ENCODE assay signal across 18 cellular contexts in the genomic region with DNA sequence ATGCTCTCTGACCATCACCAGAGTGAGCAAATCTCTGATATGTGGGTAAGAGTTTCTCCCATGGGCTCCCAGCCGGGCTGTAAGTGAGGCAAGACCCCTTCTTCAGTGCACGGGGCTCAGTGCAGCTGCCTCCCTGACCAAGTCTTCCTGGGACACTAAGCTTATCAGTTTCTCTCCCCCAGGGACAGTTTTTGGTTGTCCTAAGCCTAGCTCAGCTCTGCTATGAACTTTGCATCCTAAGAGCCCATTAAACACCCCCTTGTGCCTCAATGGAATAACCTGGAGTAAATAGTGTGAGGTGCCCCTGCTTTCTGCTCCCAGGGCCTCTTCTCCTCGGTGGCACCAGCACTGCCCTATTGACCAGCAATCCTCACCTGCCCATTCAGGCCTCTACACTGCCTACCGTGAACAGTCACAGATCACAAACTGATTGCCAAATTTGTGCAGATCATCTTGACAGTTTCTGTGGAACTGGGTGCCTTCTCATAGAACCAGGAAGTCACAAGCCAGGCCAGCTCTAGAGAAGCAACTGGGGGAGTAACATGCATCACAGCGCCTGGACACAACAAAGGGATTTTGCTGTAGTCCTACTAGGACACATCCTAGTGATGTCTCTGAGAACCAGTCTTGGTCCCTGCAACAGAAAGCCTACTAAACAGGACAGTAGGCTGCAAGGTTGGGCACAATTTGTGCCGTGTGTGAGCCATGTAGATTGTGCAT. TPM values are rescaled to one million over a fixed set of nuclear protein-coding genes. Genes with fewer than 3 reads are reported as not detected.
DNase-seq lines count a peak whose midpoint lies in the region; ATAC-seq and TF ChIP-seq lines count a peak whose summit lies in the region.
"Had no signal": no experiment of that assay in that cellular context is flagged by ENCODE, and none has a peak within 500 bp of the region (broad histone marks: within the 10 kb centered on the region; RNA-seq: fewer than 3 reads in every experiment).

No MANE protein-coding gene starts in this region.

- H3K4me1 ChIP-seq in Karpas-422 (ENCODE audit: low read length) (peaks cover 100% of the 10 kb centered on the region), endodermal cell (ENCODE audit: control insufficient read depth, insufficient read depth, low read length) (no peaks in the 10 kb centered on the region)
- H3K4me1 ChIP-seq: A549 had no signal

- intact Hi-C loops in activated CD8-positive, alpha-beta T cell treated with anti-CD3 and anti-CD28 coated beads for 36 hours (cut with micrococcal nuclease), result loop anchor here (5.0 kb wide), 1 partner anchor 56 kb away; no protein-coding TSS in a partner anchor

- POLR2A ChIA-PET in activated CD8-positive, alpha-beta T cell treated with anti-CD3 and anti-CD28 coated beads, Interleukin-2, amount 10 ng/mL, durations not matched to agents 7 days and 5 days (lab: Charles Lee), result no interaction called here
- POLR2A ChIA-PET in activated CD8-positive, alpha-beta T cell treated with anti-CD3 and anti-CD28 coated beads for 36 hours (lab: Charles Lee), result no interaction called here

- no peak for TF ChIP-seq CTCF in activated CD8-positive, alpha-beta T cell treated with anti-CD3 and anti-CD28 coated beads for 36 hours (IDR thresholded peaks at IDR 0.05)
- no peak for TF ChIP-seq CTCF in endodermal cell (conservative IDR thresholded peaks at IDR 0.05)

- H3K36me3 ChIP-seq in Karpas-422 (ENCODE audit: insufficient read depth, low read length), result no peaks in the 10 kb centered on the region
- no peaks in the 10 kb centered on the region for H3K36me3 ChIP-seq in endodermal cell (ENCODE audit: control insufficient read depth, insufficient read depth, low read length)

- peak; percentile 19 for DNase-seq in activated CD8-positive, alpha-beta T cell treated with anti-CD3 and anti-CD28 coated beads, Interleukin-2, amount 10 ng/mL, durations not matched to agents 7 days and 5 days
- no peak for DNase-seq in activated CD8-positive, alpha-beta T cell treated with anti-CD3 and anti-CD28 coated beads for 36 hours
- DNase-seq in Karpas-422, result peak; percentile 68
- DNase-seq in endodermal cell, result peak; percentile 29
- no peak for DNase-seq in anterior cingulate cortex (lab: John Stamatoyannopoulos, UW)
- no peak for DNase-seq in NCI-H1048 (lab: John Stamatoyannopoulos, UW)
- DNase-seq in NCI-H2171 treated with DMSO at 0.1 percent for 48 hours (lab: John Stamatoyannopoulos, UW), result no peak
- DNase-seq: CD8-positive, alpha-beta T cell; DMS79 treated with DMSO at 0.1 percent for 48 hours; HCEC 1CT; IMR-90; NCI-H1092; NCI-H146; NCI-H2081 treated with DMSO at 0.1 percent for 48 hours; NCI-H524 had no signal

- H3K4me3 Mint-ChIP-seq in activated CD8-positive, alpha-beta T cell treated with anti-CD3 and anti-CD28 coated beads, Interleukin-2, amount 10 ng/mL, durations not matched to agents 7 days and 5 days, result no peak overlapping the region
- H3K4me3 Mint-ChIP-seq in activated CD8-positive, alpha-beta T cell treated with anti-CD3 and anti-CD28 coated beads for 36 hours, result no peak overlapping the region
- H3K4me3 Mint-ChIP-seq in endodermal cell, result no peak overlapping the region
- H3K4me3 Mint-ChIP-seq: CD8-positive, alpha-beta T cell had no signal

- no peak overlapping the region for H3K27ac Mint-ChIP-seq in activated CD8-positive, alpha-beta T cell treated with anti-CD3 and anti-CD28 coated beads, Interleukin-2, amount 10 ng/mL, durations not matched to agents 7 days and 5 days
- no peak overlapping the region for H3K27ac Mint-ChIP-seq in activated CD8-positive, alpha-beta T cell treated with anti-CD3 and anti-CD28 coated beads for 36 hours
- no peak overlapping the region for H3K27ac Mint-ChIP-seq in endodermal cell
- H3K27ac Mint-ChIP-seq: CD8-positive, alpha-beta T cell had no signal

- no peaks in the 10 kb centered on the region for H3K9me3 Mint-ChIP-seq in activated CD8-positive, alpha-beta T cell treated with anti-CD3 and anti-CD28 coated beads, Interleukin-2, amount 10 ng/mL, durations not matched to agents 7 days and 5 days (ENCODE audit: insufficient read depth)
- no peaks in the 10 kb centered on the region for H3K9me3 Mint-ChIP-seq in activated CD8-positive, alpha-beta T cell treated with anti-CD3 and anti-CD28 coated beads for 36 hours
- H3K9me3 Mint-ChIP-seq in endodermal cell, result no peaks in the 10 kb centered on the region
- H3K9me3 Mint-ChIP-seq: CD8-positive, alpha-beta T cell had no signal

- peak overlapping the region; percentile 61 for H3K4me2 ChIP-seq in Karpas-422 (ENCODE audit: low read depth, low read length, poor library complexity, severe bottlenecking)
- H3K4me2 ChIP-seq: A549 had no signal

- H3K4me3 ChIP-seq in Karpas-422 (ENCODE audit: low read length), result peak overlapping the region; percentile 47; the same call in 1 of the 2 replicates
- no peak overlapping the region for H3K4me3 ChIP-seq in endodermal cell (ENCODE audit: low read length)
- H3K4me3 ChIP-seq: A549 had no signal

- no peaks in the 10 kb centered on the region for H3K9me3 ChIP-seq in Karpas-422 (ENCODE audit: low read length)
- H3K9me3 ChIP-seq in endodermal cell (ENCODE audit: control insufficient read depth, low read length), result no peaks in the 10 kb centered on the region
- H3K9me3 ChIP-seq: A549 had no signal

- CTCF ChIA-PET in activated CD8-positive, alpha-beta T cell treated with anti-CD3 and anti-CD28 coated beads, Interleukin-2, amount 10 ng/mL, durations not matched to agents 7 days and 5 days (lab: Charles Lee), result interaction anchor here (0.7 to 1.2 kb wide), 3 partner anchors 16 to 115 kb away, joined by 3 to 4 read pairs (median 3); no protein-coding TSS in a partner anchor
- CTCF ChIA-PET in activated CD8-positive, alpha-beta T cell treated with anti-CD3 and anti-CD28 coated beads for 36 hours (lab: Charles Lee), result interaction anchor here (1.0 kb wide), 1 partner anchor 15 kb away, joined by 4 read pairs; no protein-coding TSS in a partner anchor

- no peak for ATAC-seq in activated CD8-positive, alpha-beta T cell treated with anti-CD3 and anti-CD28 coated beads, Interleukin-2, amount 10 ng/mL, durations not matched to agents 7 days and 5 days
- ATAC-seq in activated CD8-positive, alpha-beta T cell treated with anti-CD3 and anti-CD28 coated beads for 36 hours, result no peak
- ATAC-seq: A549; CD8-positive, alpha-beta T cell; Panc1 had no signal

- H3K9ac ChIP-seq in Karpas-422 (ENCODE audit: low read length) (peak overlapping the region; percentile 80), endodermal cell (ENCODE audit: extremely low read depth, low read length, poor library complexity, severe bottlenecking) (no peak overlapping the region)

- H3K27me3 Mint-ChIP-seq in activated CD8-positive, alpha-beta T cell treated with anti-CD3 and anti-CD28 coated beads, Interleukin-2, amount 10 ng/mL, durations not matched to agents 7 days and 5 days (ENCODE audit: low read depth), result peaks cover 39% of the 10 kb centered on the region
- no peaks in the 10 kb centered on the region for H3K27me3 Mint-ChIP-seq in activated CD8-positive, alpha-beta T cell treated with anti-CD3 and anti-CD28 coated beads for 36 hours
- peaks cover 90% of the 10 kb centered on the region for H3K27me3 Mint-ChIP-seq in endodermal cell (ENCODE audit: insufficient read depth)

- 85 to 91% methylated on average over 5 to 6 of the region's 6 CpGs for WGBS in endodermal cell (ENCODE audit: insufficient coverage in 1 of 2, insufficient read length in 1 of 2), 2 experiments

- H3K36me3 Mint-ChIP-seq in activated CD8-positive, alpha-beta T cell treated with anti-CD3 and anti-CD28 coated beads, Interleukin-2, amount 10 ng/mL, durations not matched to agents 7 days and 5 days (ENCODE audit: low read depth), result no peaks in the 10 kb centered on the region
- H3K36me3 Mint-ChIP-seq in activated CD8-positive, alpha-beta T cell treated with anti-CD3 and anti-CD28 coated beads for 36 hours (ENCODE audit: low read depth), result no peaks in the 10 kb centered on the region
- no peaks in the 10 kb centered on the region for H3K36me3 Mint-ChIP-seq in endodermal cell (ENCODE audit: low read depth)
- H3K36me3 Mint-ChIP-seq: CD8-positive, alpha-beta T cell had no signal

- peak overlapping the region; percentile 99 for H3K27ac ChIP-seq in Karpas-422 (ENCODE audit: low read length)
- H3K27ac ChIP-seq in endodermal cell (ENCODE audit: low read depth, low read length), result no peak overlapping the region
- H3K27ac ChIP-seq: A549 had no signal

- H3K79me2 ChIP-seq in Karpas-422 (ENCODE audit: low read length), result no peaks in the 10 kb centered on the region

- H3K9me2 ChIP-seq in Karpas-422 (replicated peaks; ENCODE audit: insufficient read depth, low read length), result no peaks in the 10 kb centered on the region

- peaks cover 32% of the 10 kb centered on the region for H3K4me1 Mint-ChIP-seq in activated CD8-positive, alpha-beta T cell treated with anti-CD3 and anti-CD28 coated beads, Interleukin-2, amount 10 ng/mL, durations not matched to agents 7 days and 5 days (ENCODE audit: low read depth)
- H3K4me1 Mint-ChIP-seq in activated CD8-positive, alpha-beta T cell treated with anti-CD3 and anti-CD28 coated beads for 36 hours (ENCODE audit: low read depth), result peaks cover 40% of the 10 kb centered on the region
- H3K4me1 Mint-ChIP-seq in endodermal cell, result no peaks in the 10 kb centered on the region

- H3K27me3 ChIP-seq in Karpas-422 (ENCODE audit: low read length), result no peaks in the 10 kb centered on the region
- peaks cover 48% of the 10 kb centered on the region for H3K27me3 ChIP-seq in endodermal cell (ENCODE audit: control insufficient read depth, insufficient read depth, low read length, poor library complexity, severe bottlenecking)

- no peaks in the 10 kb centered on the region for H4K20me1 ChIP-seq in Karpas-422 (ENCODE audit: insufficient read depth, low read depth, low read length)

- H2AFZ ChIP-seq in Karpas-422 (ENCODE audit: low read length), result no peak overlapping the region

RNA-seq across cellular contexts. Expression of a gene that starts 19.5 kb away (rescaled TPM):
- not detected for total RNA-seq in activated CD8-positive, alpha-beta T cell treated with anti-CD3 and anti-CD28 coated beads, Interleukin-2, amount 10 ng/mL, durations not matched to agents 7 days and 5 days
- not detected for total RNA-seq in activated CD8-positive, alpha-beta T cell treated with anti-CD3 and anti-CD28 coated beads for 36 hours
- 1.1 and 8.3 TPM in 2 replicates for total RNA-seq in Karpas-422 (2014; rRNA removed; shearing (Covaris generic); ENCODE audit: low replicate concordance)
- total RNA-seq in endodermal cell, result not detected
- not detected for polyA plus RNA-seq in endodermal cell (2013, experiment 1 of 2)
- not detected for polyA plus RNA-seq in endodermal cell (2013, experiment 2 of 2)
- total RNA-seq: HT1080, IMR-90 had no signal
- polyA plus RNA-seq: A549, IMR-90 had no signal

Comparison
In these comparisons a context has a peak if more than half of its experiments do, and no peak if none do; other contexts are left out.
1. DNase-seq: peak in activated CD8-positive, alpha-beta T cell treated with anti-CD3 and anti-CD28 coated beads, Interleukin-2, amount 10 ng/mL, durations not matched to agents 7 days and 5 days (single experiment), Karpas-422 (single experiment) and endodermal cell (single experiment); none in activated CD8-positive, alpha-beta T cell treated with anti-CD3 and anti-CD28 coated beads for 36 hours (single experiment), anterior cingulate cortex (0 of 58), NCI-H1048 (single experiment) and NCI-H2171 treated with DMSO at 0.1 percent for 48 hours (single experiment).